ENCODE assay signal across 8 cellular contexts in genomic region chr12:31074333-31074874, GRCh38. TPM values are rescaled to one million over a fixed set of nuclear protein-coding genes. Genes with fewer than 3 reads are reported as not detected.
A peak's percentile ranks its signal among the peaks of the same experiment; 100 is the strongest.
DNase-seq lines count a peak whose midpoint lies in the region; ATAC-seq and TF ChIP-seq lines count a peak whose summit lies in the region.
"Not testable (repeated sequence)": the region's sequence is repeated elsewhere in the genome, so short reads cannot be mapped to it uniquely, and the experiment has no call there.

No MANE protein-coding gene starts in this region.

- not testable (repeated sequence) for H3K36me3 ChIP-seq in Peyer's patch; fibroblast of lung (ENCODE audit: control insufficient read depth, insufficient read depth, low read length); muscle layer of duodenum (ENCODE audit: control insufficient read depth in 1 of 2, insufficient read depth in 2 of 2, low read length in 2 of 2); stomach smooth muscle (ENCODE audit: control insufficient read depth in 2 of 2, insufficient read depth in 2 of 2, low read length in 2 of 2)

- peak overlapping the region; percentile 91 for H3K4me3 ChIP-seq in GM12864 (ENCODE audit: low read depth, low read length)
- H3K4me3 ChIP-seq in Peyer's patch: peak overlapping the region; percentile 52 to 81 (median 64)
- peak overlapping the region; percentile 71 to 85 (median 78) for H3K4me3 ChIP-seq in fibroblast of lung (replicated peaks in 1 of 4; ENCODE audit: control extremely low read depth in 1 of 4, insufficient read depth in 1 of 4, low read depth in 3 of 4, low read length in 4 of 4)
- H3K4me3 ChIP-seq in muscle layer of duodenum (ENCODE audit: low read depth in 1 of 2, low read length in 2 of 2): peak overlapping the region; percentile 77 to 79
- peak overlapping the region; percentile 81 to 96 for H3K4me3 ChIP-seq in stomach smooth muscle (ENCODE audit: low read length in 2 of 2)

- H4K20me1 ChIP-seq in fibroblast of lung (ENCODE audit: control insufficient read depth, extremely low read depth, insufficient read depth, low read length): not testable (repeated sequence)

- H3K9me3 ChIP-seq in Peyer's patch; fibroblast of lung (ENCODE audit: control insufficient read depth, insufficient read depth, low read depth, low read length); muscle layer of duodenum (ENCODE audit: control insufficient read depth in 1 of 2, low read length in 2 of 2); stomach smooth muscle (ENCODE audit: control insufficient read depth in 2 of 2, low read length in 2 of 2): not testable (repeated sequence)

- H3K27ac ChIP-seq in Peyer's patch: peak overlapping the region; percentile 72 to 92 (median 90)
- peak overlapping the region; percentile 69 for H3K27ac ChIP-seq in fibroblast of lung (ENCODE audit: insufficient read depth, low read length)
- peak overlapping the region; percentile 83 for H3K27ac ChIP-seq in muscle layer of duodenum (ENCODE audit: low read length)
- H3K27ac ChIP-seq in stomach smooth muscle (ENCODE audit: low read length): peak overlapping the region; percentile 6

- not testable (repeated sequence) for DNase-seq in GM12864 (ENCODE audit: low read depth)
- peak in 2 of 3 donors; percentile 19 to 70 for DNase-seq in Peyer's patch
- DNase-seq in activated effector memory CD4-positive, alpha-beta T cell treated with anti-CD3 and anti-CD28 coated beads, Interleukin-2, amount 50 U/mL, for 16 hours: peak; percentile 67
- peak in 1 of 2 donors; percentile 4 for DNase-seq in fibroblast of lung (ENCODE audit: low read depth in 2 of 2)

- peak; percentile 56 for TF ChIP-seq CTCF in GM12864 (IDR thresholded peaks at IDR 0.05; ENCODE audit: low read depth, low read length, missing control alignments)
- TF ChIP-seq CTCF in Peyer's patch (IDR thresholded peaks at IDR 0.05): peak in 3 of 6 experiments; percentile 36 to 52 (median 43)
- peak; percentile 20 to 35 for TF ChIP-seq CTCF in fibroblast of lung (conservative IDR thresholded peaks at IDR 0.05 in 1 of 2, IDR thresholded peaks at IDR 0.05 in 1 of 2; ENCODE audit: low read depth in 1 of 2, low read length in 2 of 2)

- peak; percentile 23 for ATAC-seq in GM21737 (IDR thresholded peaks at IDR 0.05; ENCODE audit: unreplicated experiment)
- peak; percentile 30 for ATAC-seq in HG03460 (IDR thresholded peaks at IDR 0.05; ENCODE audit: unreplicated experiment)

- H3K27me3 ChIP-seq in Peyer's patch; fibroblast of lung (ENCODE audit: control insufficient read depth, insufficient read depth, low read length); muscle layer of duodenum (ENCODE audit: low read depth, low read length); stomach smooth muscle (ENCODE audit: control insufficient read depth in 1 of 2, insufficient read depth in 2 of 2, low read length in 2 of 2): not testable (repeated sequence)

- TF ChIP-seq POLR2A in Peyer's patch (IDR thresholded peaks at IDR 0.05): not testable (repeated sequence)

- H3K79me2 ChIP-seq in fibroblast of lung (ENCODE audit: control insufficient read depth, insufficient read depth, low read length): not testable (repeated sequence)

- H3K9ac ChIP-seq in fibroblast of lung (ENCODE audit: insufficient read depth, low read length) (peak overlapping the region; percentile 65), stomach smooth muscle (ENCODE audit: low read length in 2 of 2) (peak overlapping the region; percentile 73 to 91)

- peak overlapping the region; percentile 95 for H2AFZ ChIP-seq in fibroblast of lung (ENCODE audit: low read length)

- not testable (repeated sequence) for H3K4me1 ChIP-seq in Peyer's patch; fibroblast of lung (ENCODE audit: control insufficient read depth, extremely low read depth, insufficient read depth, low read length); muscle layer of duodenum (ENCODE audit: control insufficient read depth in 1 of 2, insufficient read depth in 2 of 2, low read length in 2 of 2); stomach smooth muscle (ENCODE audit: control insufficient read depth, insufficient read depth, low read length)

- H3K4me2 ChIP-seq in fibroblast of lung (ENCODE audit: extremely low read depth, insufficient read depth, low read length): peak overlapping the region; percentile 99

RNA-seq across cellular contexts. Expression of gene DDX11, which starts 0.7 kb away (rescaled TPM):
- 100 to 1,000 TPM in 2 of 4 donors, 10 to 100 TPM in 2; 53.1 to 189 (median 100) TPM for total RNA-seq in Peyer's patch
- 13.2 and 16.2 TPM in 2 replicates for total RNA-seq in fibroblast of lung
- 4.4 and 12.0 TPM in 2 replicates for polyA plus RNA-seq in fibroblast of lung
- 4.9 and 13.1 TPM in 2 replicates for polyA plus RNA-seq in fibroblast of lung (2012)
- polyA minus RNA-seq in fibroblast of lung (ENCODE audit: low replicate concordance): 11.9 and 32.2 TPM in 2 replicates

Comparison
In these comparisons a context has a peak if more than half of its experiments do, and no peak if none do; other contexts are left out.
1. H3K27ac ChIP-seq: peak in every context shown above with its lines; median percentile 90 in Peyer's patch; 83 in muscle layer of duodenum; 69 in fibroblast of lung; 6 in stomach smooth muscle.